12 cellular contexts compared by ENCODE assay signal in genomic region chr1:234206651-234207284, GRCh38.
DNase-seq lines count a peak whose midpoint lies in the region; ATAC-seq lines count a peak whose summit lies in the region.
"Had no signal": no experiment of that assay in that cellular context is flagged by ENCODE, and none has a peak within 500 bp of the region (broad histone marks: within the 10 kb centered on the region; RNA-seq: fewer than 3 reads in every experiment).

No MANE protein-coding gene starts in this region.

- H3K27me3 ChIP-seq in mesenchymal stem cell (ENCODE audit: control insufficient read depth in 1 of 2, insufficient read depth in 1 of 2, low read length in 2 of 2) = no peaks in the 10 kb centered on the region

- H3K4ac ChIP-seq in mesenchymal stem cell (ENCODE audit: low read depth in 1 of 2, low read length in 2 of 2) = no peak overlapping the region

- no peak overlapping the region for H2AFZ ChIP-seq in mesenchymal stem cell (ENCODE audit: low read depth, low read length)

- no peaks in the 10 kb centered on the region for H3K36me3 ChIP-seq in mesenchymal stem cell (ENCODE audit: control insufficient read depth in 1 of 2, insufficient read depth in 2 of 2, low read depth in 1 of 2, low read length in 2 of 2)

- H3K18ac ChIP-seq in mesenchymal stem cell (ENCODE audit: low read depth in 1 of 2, low read length in 2 of 2) = no peak overlapping the region

- H3K4me3 Mint-ChIP-seq in central memory CD8-positive, alpha-beta T cell = no peak overlapping the region
- H3K4me3 Mint-ChIP-seq: activated naive CD4-positive, alpha-beta T cell treated with anti-CD3 and anti-CD28 coated beads for 36 hours; CD8-positive, alpha-beta memory T cell; endodermal cell had no signal

- no peak overlapping the region for H3K4me3 ChIP-seq in mesenchymal stem cell (ENCODE audit: insufficient read depth in 1 of 2, low read depth in 1 of 2, low read length in 2 of 2)

- H3K79me1 ChIP-seq in mesenchymal stem cell (replicated peaks; ENCODE audit: low read length, poor library complexity, severe bottlenecking) = no peaks in the 10 kb centered on the region

- no peak for ATAC-seq in central memory CD8-positive, alpha-beta T cell (replicated peaks; ENCODE audit: extremely low read depth, poor library complexity, severe bottlenecking)
- no peak for ATAC-seq in GM19397 (IDR thresholded peaks at IDR 0.05; ENCODE audit: unreplicated experiment)

- H3K27ac ChIP-seq in mesenchymal stem cell (ENCODE audit: low read length, poor library complexity, severe bottlenecking) = no peak overlapping the region

- no peak overlapping the region for H3K4me2 ChIP-seq in mesenchymal stem cell (ENCODE audit: low read length, poor library complexity, severe bottlenecking)

- no peak overlapping the region for H2BK15ac ChIP-seq in mesenchymal stem cell (ENCODE audit: low read depth, poor library complexity, severe bottlenecking)

- H3K23ac ChIP-seq in mesenchymal stem cell (ENCODE audit: low read length in 2 of 2) = no peak overlapping the region

- H3K9me3 ChIP-seq in mesenchymal stem cell (ENCODE audit: control insufficient read depth, low read length) = no peaks in the 10 kb centered on the region

- no peaks in the 10 kb centered on the region for H3K36me3 Mint-ChIP-seq in central memory CD8-positive, alpha-beta T cell (ENCODE audit: insufficient read depth)
- H3K36me3 Mint-ChIP-seq: CD8-positive, alpha-beta memory T cell had no signal

- no peak overlapping the region for H2BK12ac ChIP-seq in mesenchymal stem cell (ENCODE audit: low read length in 2 of 2)

- WGBS in mesenchymal stem cell = 52% methylated on average over 18 of the region's 18 CpGs

- H4K8ac ChIP-seq in mesenchymal stem cell (ENCODE audit: low read length) = no peak overlapping the region

- H4K91ac ChIP-seq in mesenchymal stem cell (ENCODE audit: low read length) = no peak overlapping the region

- H3K9ac ChIP-seq in mesenchymal stem cell (ENCODE audit: low read length) = no peak overlapping the region

- H2AK5ac ChIP-seq in mesenchymal stem cell (ENCODE audit: low read length, severe bottlenecking) = no peak overlapping the region

- H2BK5ac ChIP-seq in mesenchymal stem cell (ENCODE audit: low read depth, low read length, poor library complexity, severe bottlenecking) = no peak overlapping the region

- no peaks in the 10 kb centered on the region for H3K4me1 Mint-ChIP-seq in central memory CD8-positive, alpha-beta T cell
- H3K4me1 Mint-ChIP-seq: CD8-positive, alpha-beta memory T cell had no signal

- peak overlapping the region; percentile 16 for H3K27ac Mint-ChIP-seq in central memory CD8-positive, alpha-beta T cell (ENCODE audit: low read depth)
- H3K27ac Mint-ChIP-seq: activated naive CD4-positive, alpha-beta T cell treated with anti-CD3 and anti-CD28 coated beads for 36 hours; endodermal cell had no signal

- DNase-seq in DMS53 (lab: John Stamatoyannopoulos, UW) (peak; percentile 89), NCI-H226 (peak; percentile 73), mesenchymal stem cell (peak; percentile 71), NCI-H1092 (lab: John Stamatoyannopoulos, UW) (no peak), NCI-H2107 treated with DMSO at 0.1 percent for 48 hours (lab: John Stamatoyannopoulos, UW; ENCODE audit: unreplicated experiment) (no peak), NCI-H1694 (lab: John Stamatoyannopoulos, UW) (no peak)
- no peak for DNase-seq in central memory CD8-positive, alpha-beta T cell (ENCODE audit: low spot score in 2 of 2)
- DNase-seq: activated naive CD4-positive, alpha-beta T cell treated with anti-CD3 and anti-CD28 coated beads for 36 hours; CD8-positive, alpha-beta memory T cell; endodermal cell; NCI-H1105 had no signal

- no peaks in the 10 kb centered on the region for H3K4me1 ChIP-seq in mesenchymal stem cell (ENCODE audit: control insufficient read depth, insufficient read depth, low read depth, low read length)

- no peaks in the 10 kb centered on the region for H3K9me3 Mint-ChIP-seq in central memory CD8-positive, alpha-beta T cell
- H3K9me3 Mint-ChIP-seq: activated naive CD4-positive, alpha-beta T cell treated with anti-CD3 and anti-CD28 coated beads for 36 hours had no signal

- H3K27me3 Mint-ChIP-seq in central memory CD8-positive, alpha-beta T cell = peaks cover 37% of the 10 kb centered on the region

- H2BK120ac ChIP-seq in mesenchymal stem cell (ENCODE audit: low read depth, low read length) = no peak overlapping the region

- no peak overlapping the region for H3K14ac ChIP-seq in mesenchymal stem cell (ENCODE audit: low read length in 2 of 2)

Comparison
In these comparisons a context has a peak if more than half of its experiments do, and no peak if none do; other contexts are left out.
1. DNase-seq: peak in DMS53 (single experiment), NCI-H226 (single experiment) and mesenchymal stem cell (single experiment); none in central memory CD8-positive, alpha-beta T cell (0 of 2), NCI-H1092 (single experiment), NCI-H2107 treated with DMSO at 0.1 percent for 48 hours (single experiment) and NCI-H1694 (single experiment).